9 cellular contexts compared by ENCODE assay signal in the genomic region with DNA sequence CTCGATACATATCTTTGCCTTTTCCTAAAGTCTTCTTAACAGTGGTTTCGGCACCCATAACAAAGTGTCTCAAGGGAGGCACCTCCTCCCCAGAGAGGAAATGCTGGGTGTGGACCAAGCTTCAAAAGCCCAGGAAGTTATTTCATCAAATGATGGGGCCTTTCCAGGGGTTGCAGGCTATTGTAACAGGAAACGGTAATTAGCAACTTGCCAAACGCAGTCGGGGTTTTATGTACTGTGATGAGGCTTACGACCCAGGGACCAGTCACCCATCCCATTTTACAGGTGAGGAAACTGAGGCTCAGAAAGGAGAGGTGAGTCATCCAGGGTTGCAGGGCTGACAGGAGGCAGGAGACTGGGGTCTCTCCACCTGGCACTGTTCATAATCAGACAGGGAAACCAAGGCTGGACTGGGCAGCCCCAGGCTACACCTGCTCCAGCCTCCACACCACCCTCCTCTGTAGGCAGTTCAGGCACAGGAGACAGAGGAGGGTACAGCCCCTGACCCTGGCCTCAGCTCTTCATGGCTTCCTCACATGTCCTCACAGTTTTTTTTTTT. TPM values are rescaled to one million over a fixed set of nuclear protein-coding genes. Genes with fewer than 3 reads are reported as not detected.
DNase-seq lines count a peak whose midpoint lies in the region; ATAC-seq and TF ChIP-seq lines count a peak whose summit lies in the region.
"Had no signal": no experiment of that assay in that cellular context is flagged by ENCODE, and none has a peak within 500 bp of the region (broad histone marks: within the 10 kb centered on the region; RNA-seq: fewer than 3 reads in every experiment).

No MANE protein-coding gene starts in this region.

- H3K79me2 ChIP-seq in mammary epithelial cell (ENCODE audit: insufficient read depth, low read length) = no peaks in the 10 kb centered on the region

- intact Hi-C loops in MCF 10A (cut with micrococcal nuclease) (no loop called here), mammary epithelial cell (cut with micrococcal nuclease) (no loop called here), thyroid gland (cut with DNase I) (no loop called here)
- intact Hi-C loops in activated CD4-positive, alpha-beta T cell treated with anti-CD3 and anti-CD28 coated beads for 36 hours (cut with DNase I, micrococcal nuclease) = loop anchor here (1.0 to 5.0 kb wide), 4 partner anchors 31 to 74 kb away; no protein-coding TSS in a partner anchor

- dilution Hi-C loops in mammary epithelial cell (cut with HindIII; ENCODE audit: low sequenced_read_pairs) = no loop called here

- no peak overlapping the region for H3K27ac Mint-ChIP-seq in MCF 10A (ENCODE audit: low read depth, unreplicated experiment)
- H3K27ac Mint-ChIP-seq in activated CD4-positive, alpha-beta T cell treated with anti-CD3 and anti-CD28 coated beads for 36 hours = peak overlapping the region; percentile 96

- H3K4me3 ChIP-seq in mammary epithelial cell (replicated peaks in 1 of 3; ENCODE audit: insufficient read depth in 1 of 3, low read depth in 2 of 3, low read length in 3 of 3) (no peak overlapping the region), upper lobe of left lung (no peak overlapping the region), thyroid gland (replicated peaks in 1 of 3) (no peak overlapping the region)
- H3K4me3 ChIP-seq: SJCRH30 had no signal

- in situ Hi-C loops in mammary epithelial cell (cut with MboI; ENCODE audit: low sequenced_read_pairs in 2 of 2) = no loop called here

- H4K20me1 ChIP-seq in mammary epithelial cell (ENCODE audit: insufficient read depth, low read length) = no peaks in the 10 kb centered on the region

- BruUV-seq in MCF 10A (replicated peaks; lab: Mats Ljungman, UMichigan) (no TSS peak), mammary epithelial cell (replicated peaks; lab: Mats Ljungman, UMichigan) (no TSS peak)

- CTCF ChIA-PET in MCF 10A (lab: Yijun Ruan, JAX) (interaction anchor here (0.6 to 0.7 kb wide), 2 partner anchors 25 to 152 kb away, joined by 3 to 4 read pairs; no protein-coding TSS in a partner anchor), mammary epithelial cell (lab: Charles Lee; ENCODE audit: low non-redundant PET) (no interaction called here)
- CTCF ChIA-PET in activated CD4-positive, alpha-beta T cell treated with anti-CD3 and anti-CD28 coated beads for 36 hours (lab: Charles Lee) = interaction anchor here (0.6 to 1.0 kb wide), 5 partner anchors 13 to 492 kb away, joined by 3 to 5 read pairs (median 4); no protein-coding TSS in a partner anchor

- H3K27me3 ChIP-seq in mammary epithelial cell (ENCODE audit: insufficient read depth, low read length) (no peaks in the 10 kb centered on the region), upper lobe of left lung (no peaks in the 10 kb centered on the region), thyroid gland (no peaks in the 10 kb centered on the region)
- H3K27me3 ChIP-seq: SJCRH30 had no signal

- no peaks in the 10 kb centered on the region for H3K9me3 Mint-ChIP-seq in MCF 10A (ENCODE audit: unreplicated experiment)
- H3K9me3 Mint-ChIP-seq in activated CD4-positive, alpha-beta T cell treated with anti-CD3 and anti-CD28 coated beads for 36 hours (ENCODE audit: low read depth) = no peaks in the 10 kb centered on the region

- DNase-seq in MCF 10A (ENCODE audit: unreplicated experiment) = peak; percentile 8
- DNase-seq in mammary epithelial cell = no peak
- peak; percentile 71 for DNase-seq in activated CD4-positive, alpha-beta T cell treated with anti-CD3 and anti-CD28 coated beads for 36 hours
- DNase-seq in upper lobe of left lung = peak in 1 of 2 donors; percentile 58
- DNase-seq in thyroid gland = no peak
- no peak for DNase-seq in NCI-H446 (lab: John Stamatoyannopoulos, UW)
- DNase-seq: SJCRH30 had no signal

- no peaks in the 10 kb centered on the region for H3K36me3 Mint-ChIP-seq in MCF 10A (ENCODE audit: insufficient read depth, unreplicated experiment)
- peaks cover 36% of the 10 kb centered on the region for H3K36me3 Mint-ChIP-seq in activated CD4-positive, alpha-beta T cell treated with anti-CD3 and anti-CD28 coated beads for 36 hours (ENCODE audit: low read depth)

- no peak overlapping the region for H3K27ac ChIP-seq in mammary epithelial cell (ENCODE audit: insufficient read depth, low read depth, low read length)
- peak overlapping the region; percentile 20 to 71 (median 36) for H3K27ac ChIP-seq in upper lobe of left lung
- no peak overlapping the region for H3K27ac ChIP-seq in thyroid gland
- H3K27ac ChIP-seq: SJCRH30 had no signal

- H3K4me3 Mint-ChIP-seq in MCF 10A (ENCODE audit: unreplicated experiment) = no peak overlapping the region
- peak overlapping the region; percentile 51 for H3K4me3 Mint-ChIP-seq in activated CD4-positive, alpha-beta T cell treated with anti-CD3 and anti-CD28 coated beads for 36 hours

- no peak overlapping the region for H3K9ac ChIP-seq in mammary epithelial cell (ENCODE audit: insufficient read depth, low read length)

- H3K9me3 ChIP-seq in mammary epithelial cell (replicated peaks; ENCODE audit: insufficient read depth, low read length) = no peaks in the 10 kb centered on the region
- H3K9me3 ChIP-seq in upper lobe of left lung = no peaks in the 10 kb centered on the region
- no peaks in the 10 kb centered on the region for H3K9me3 ChIP-seq in thyroid gland
- H3K9me3 ChIP-seq: SJCRH30 had no signal

- no peaks in the 10 kb centered on the region for H3K4me1 ChIP-seq in mammary epithelial cell (ENCODE audit: insufficient read depth, low read length)
- H3K4me1 ChIP-seq in upper lobe of left lung = peaks cover 9 to 23% (median 15%) of the 10 kb centered on the region in 4 donors
- peaks cover 4 to 11% of the 10 kb centered on the region in 2 donors for H3K4me1 ChIP-seq in thyroid gland

- H3K4me2 ChIP-seq in mammary epithelial cell (ENCODE audit: insufficient read depth, low read depth, low read length) = no peak overlapping the region

- POLR2A ChIA-PET in MCF 10A (lab: Yijun Ruan, JAX) = no interaction called here
- POLR2A ChIA-PET in activated CD4-positive, alpha-beta T cell treated with anti-CD3 and anti-CD28 coated beads for 36 hours (lab: Charles Lee) = interaction anchor here (0.6 to 0.7 kb wide), 2 partner anchors 12 to 421 kb away, joined by 3 to 4 read pairs; no protein-coding TSS in a partner anchor

- H3K27me3 Mint-ChIP-seq in MCF 10A (ENCODE audit: insufficient read depth, unreplicated experiment) = peaks cover 35% of the 10 kb centered on the region
- no peaks in the 10 kb centered on the region for H3K27me3 Mint-ChIP-seq in activated CD4-positive, alpha-beta T cell treated with anti-CD3 and anti-CD28 coated beads for 36 hours

- TF ChIP-seq CTCF in MCF 10A (IDR thresholded peaks at IDR 0.05; ENCODE audit: unreplicated experiment) = no peak
- TF ChIP-seq CTCF in mammary epithelial cell (conservative IDR thresholded peaks at IDR 0.05 in 1 of 2, IDR thresholded peaks at IDR 0.05 in 1 of 2; ENCODE audit: extremely low read depth in 1 of 2, insufficient read depth in 1 of 2, low read depth in 1 of 2, low read length in 2 of 2) = no peak
- TF ChIP-seq CTCF in upper lobe of left lung (IDR thresholded peaks at IDR 0.05) = no peak
- TF ChIP-seq CTCF in thyroid gland (IDR thresholded peaks at IDR 0.05) = no peak

- no peaks in the 10 kb centered on the region for H3K36me3 ChIP-seq in mammary epithelial cell (ENCODE audit: insufficient read depth, low read length)
- H3K36me3 ChIP-seq in upper lobe of left lung = peaks cover 0 to 20% (median 10%) of the 10 kb centered on the region in 4 donors
- H3K36me3 ChIP-seq in thyroid gland = no peaks in the 10 kb centered on the region
- H3K36me3 ChIP-seq: SJCRH30 had no signal

- ATAC-seq in activated CD4-positive, alpha-beta T cell treated with anti-CD3 and anti-CD28 coated beads for 36 hours = peak; percentile 86
- ATAC-seq in esophagus mucosa (peak; percentile 25), upper lobe of left lung (ENCODE audit: low FRiP score in 2 of 2) (no peak), HG03039 (IDR thresholded peaks at IDR 0.05; ENCODE audit: unreplicated experiment) (no peak)

- H3K4me1 Mint-ChIP-seq in MCF 10A (ENCODE audit: insufficient read depth, unreplicated experiment) = no peaks in the 10 kb centered on the region
- peaks cover 80% of the 10 kb centered on the region for H3K4me1 Mint-ChIP-seq in activated CD4-positive, alpha-beta T cell treated with anti-CD3 and anti-CD28 coated beads for 36 hours

- TF ChIP-seq EP300 in upper lobe of left lung (IDR thresholded peaks at IDR 0.05) = no peak

- no peak overlapping the region for H2AFZ ChIP-seq in mammary epithelial cell (ENCODE audit: low read depth, low read length)

- 72% methylated on average over 5 of the region's 6 CpGs for WGBS in mammary epithelial cell (ENCODE audit: low coverage, missing lambda C conversion rate)
- WGBS in upper lobe of left lung, 2 donors = 16 to 19% methylated on average over 6 of the region's 6 CpGs
- WGBS in thyroid gland, 2 donors = 59 to 77% methylated on average over 6 of the region's 6 CpGs

- TF ChIP-seq POLR2A in upper lobe of left lung (IDR thresholded peaks at IDR 0.05) = no peak
- TF ChIP-seq POLR2A in thyroid gland (IDR thresholded peaks at IDR 0.05) = no peak

RNA-seq across cellular contexts. Expression of a gene that starts 30.0 kb away (rescaled TPM):
- total RNA-seq in MCF 10A (2022) (not detected in 2 replicates), mammary epithelial cell (1 to 10 TPM in 1 of 2 donors, not detected in 1; 1.8 TPM), esophagus mucosa (0.96 TPM), upper lobe of left lung (10 to 100 TPM in 1 of 6 donors, 1 to 10 TPM in 5; 3.9 to 17.8 (median 5.2) TPM), thyroid gland (10 to 100 TPM in 1 of 4 donors, 1 to 10 TPM in 3; 3.6 to 12.6 (median 5.5) TPM)
- polyA plus RNA-seq in mammary epithelial cell = 0.11 TPM
- not detected for polyA minus RNA-seq in mammary epithelial cell
- 10 to 100 TPM; 51.4 to 57.9 TPM for total RNA-seq in activated CD4-positive, alpha-beta T cell treated with anti-CD3 and anti-CD28 coated beads for 36 hours
- total RNA-seq: SJCRH30 had no signal

Comparison
In these comparisons a context has a peak if more than half of its experiments do, and no peak if none do; other contexts are left out.
1. DNase-seq: peak in MCF 10A (single experiment) and activated CD4-positive, alpha-beta T cell treated with anti-CD3 and anti-CD28 coated beads for 36 hours (single experiment); none in mammary epithelial cell (single experiment), thyroid gland (0 of 2) and NCI-H446 (0 of 2).
2. H3K27ac ChIP-seq: peak in upper lobe of left lung (4 of 4); none in mammary epithelial cell (single experiment) and thyroid gland (0 of 3).
3. ATAC-seq: peak in activated CD4-positive, alpha-beta T cell treated with anti-CD3 and anti-CD28 coated beads for 36 hours (single experiment) and esophagus mucosa (single experiment); none in upper lobe of left lung (0 of 2) and HG03039 (single experiment).
4. intact Hi-C loops: an anchor here in activated CD4-positive, alpha-beta T cell treated with anti-CD3 and anti-CD28 coated beads for 36 hours (1.0 to 5.0 kb wide); none called in MCF 10A, mammary epithelial cell and thyroid gland.